Comparison of ENCODE assay signal across 8 cellular contexts in genomic region chr6:49606696-49607390, GRCh38. TPM values are rescaled to one million over a fixed set of nuclear protein-coding genes. Genes with fewer than 3 reads are reported as not detected.
DNase-seq lines count a peak whose midpoint lies in the region; ATAC-seq and TF ChIP-seq lines count a peak whose summit lies in the region.

No MANE protein-coding gene starts in this region.

- no peaks in the 10 kb centered on the region for H3K36me3 Mint-ChIP-seq in natural killer cell

- peak; percentile 21 for TF ChIP-seq CTCF in natural killer cell (IDR thresholded peaks at IDR 0.05)

- peak; percentile 99 for ATAC-seq in GM18858 (IDR thresholded peaks at IDR 0.05; ENCODE audit: unreplicated experiment)
- ATAC-seq in HG02970 (IDR thresholded peaks at IDR 0.05; ENCODE audit: low FRiP score, unreplicated experiment) = peak; percentile 96
- ATAC-seq in SK-N-SH treated with all-trans-retinoic acid at 6 μM for 48 hours = peak; percentile 71; the same call in 2 of the 3 replicates
- ATAC-seq in natural killer cell = peak in 1 of 3 donors; percentile 39
- no peak for ATAC-seq in HG03196 (IDR thresholded peaks at IDR 0.05; ENCODE audit: unreplicated experiment)

- no peak overlapping the region for H3K27ac Mint-ChIP-seq in natural killer cell

- DNase-seq in COLO668 (lab: John Stamatoyannopoulos, UW; ENCODE audit: unreplicated experiment) (peak; percentile 38), NCI-H128 (lab: John Stamatoyannopoulos, UW; ENCODE audit: unreplicated experiment) (peak; percentile 56), erythroblast (lab: John Stamatoyannopoulos, UW) (peak; percentile 86 to 89), natural killer cell (no peak)

- H3K4me3 Mint-ChIP-seq in natural killer cell = no peak overlapping the region

- H3K4me1 Mint-ChIP-seq in natural killer cell = no peaks in the 10 kb centered on the region

- intact Hi-C loops in natural killer cell (cut with micrococcal nuclease) = no loop called here

- no peaks in the 10 kb centered on the region for H3K9me3 Mint-ChIP-seq in natural killer cell

- no peaks in the 10 kb centered on the region for H3K27me3 Mint-ChIP-seq in natural killer cell (ENCODE audit: low read depth in 2 of 2)

- TF ChIP-seq POLR2A in erythroblast (IDR thresholded peaks at IDR 0.05; ENCODE audit: low read length) = no peak

TF ChIP-seq in SK-N-SH treated with all-trans-retinoic acid at 6 μM for 48 hours, 23 proteins besides CTCF, POLR2A, EP300 and RAD21:
- TF ChIP-seq CSDC2 (CRISPR knock-in tag; IDR thresholded peaks at IDR 0.05) (no peak), ZFP30 (CRISPR knock-in tag; IDR thresholded peaks at IDR 0.05) (no peak)
TF ChIP-seq in SK-N-SH treated with all-trans-retinoic acid at 6 μM for 48 hours: peak in this region for 0.

RNA-seq across cellular contexts. Expression of gene RHAG, which starts 29.8 kb away (rescaled TPM):
- not detected for total RNA-seq in natural killer cell

RNA-seq across cellular contexts. Expression of gene C6orf141, which starts 56.4 kb away (rescaled TPM):
- not detected for total RNA-seq in natural killer cell
